Comparison of ENCODE assay signal across 7 cellular contexts in genomic region chr6:145633981-145634627, GRCh38.
DNase-seq lines count a peak whose midpoint lies in the region; ATAC-seq and TF ChIP-seq lines count a peak whose summit lies in the region.

No MANE protein-coding gene starts in this region.

- peaks cover 30% of the 10 kb centered on the region for H3K4me1 ChIP-seq in left ventricle myocardium inferior

- no peaks in the 10 kb centered on the region for H3K9me3 Mint-ChIP-seq in activated naive CD8-positive, alpha-beta T cell treated with anti-CD3 and anti-CD28 coated beads, Interleukin-2, amount 50 U/mL, for 24 hours

- H3K27ac Mint-ChIP-seq in activated naive CD8-positive, alpha-beta T cell treated with anti-CD3 and anti-CD28 coated beads, Interleukin-2, amount 50 U/mL, for 24 hours = no peak overlapping the region

- ATAC-seq in HG02642 (IDR thresholded peaks at IDR 0.05; ENCODE audit: poor library complexity, unreplicated experiment) = peak; percentile 95
- peak; percentile 72 for ATAC-seq in activated naive CD8-positive, alpha-beta T cell treated with anti-CD3 and anti-CD28 coated beads, Interleukin-2, amount 50 U/mL, for 24 hours

- H3K27me3 ChIP-seq in SU-DHL-6 (ENCODE audit: low read length) (no peaks in the 10 kb centered on the region), left ventricle myocardium inferior (ENCODE audit: low read depth) (no peaks in the 10 kb centered on the region)

- H3K27ac ChIP-seq in SU-DHL-6 (ENCODE audit: low read depth, low read length) (no peak overlapping the region), left ventricle myocardium inferior (replicated peaks) (no peak overlapping the region)

- no peaks in the 10 kb centered on the region for H3K9me2 ChIP-seq in SU-DHL-6 (replicated peaks; ENCODE audit: insufficient read depth, low read length)

- H3K4me2 ChIP-seq in SU-DHL-6 (ENCODE audit: low read depth, low read length, poor library complexity, severe bottlenecking) = no peak overlapping the region

- no peak overlapping the region for H2AFZ ChIP-seq in SU-DHL-6 (ENCODE audit: low read depth, low read length, severe bottlenecking)

- H3K79me2 ChIP-seq in SU-DHL-6 (ENCODE audit: insufficient read depth, low read length) = no peaks in the 10 kb centered on the region

- no peak overlapping the region for H3K4me3 Mint-ChIP-seq in activated naive CD8-positive, alpha-beta T cell treated with anti-CD3 and anti-CD28 coated beads, Interleukin-2, amount 50 U/mL, for 24 hours

- peak; percentile 91 for TF ChIP-seq CTCF in GM13977 (IDR thresholded peaks at IDR 0.05; ENCODE audit: extremely low read depth, insufficient read depth, missing control alignments)
- peak; percentile 83 for TF ChIP-seq CTCF in NB4 (IDR thresholded peaks at IDR 0.05; ENCODE audit: low read depth, low read length)
- peak; percentile 83 for TF ChIP-seq CTCF in SU-DHL-6 (IDR thresholded peaks at IDR 0.05; ENCODE audit: insufficient read depth, low read length, poor library complexity, severe bottlenecking)
- TF ChIP-seq CTCF in left ventricle myocardium inferior (IDR thresholded peaks at IDR 0.05; ENCODE audit: borderline replicate concordance) = peak; percentile 90
- peak; percentile 90 for TF ChIP-seq CTCF in retinal pigment epithelial cell (conservative IDR thresholded peaks at IDR 0.05; ENCODE audit: low read depth, low read length)

- H3K36me3 ChIP-seq in SU-DHL-6 (ENCODE audit: low read length) (no peaks in the 10 kb centered on the region), left ventricle myocardium inferior (peaks cover 4% of the 10 kb centered on the region)

- TF ChIP-seq POLR2A in NB4 (IDR thresholded peaks at IDR 0.05; ENCODE audit: extremely low read depth, insufficient read length) = no peak

- H3K27me3 Mint-ChIP-seq in activated naive CD8-positive, alpha-beta T cell treated with anti-CD3 and anti-CD28 coated beads, Interleukin-2, amount 50 U/mL, for 24 hours = no peaks in the 10 kb centered on the region

- peaks cover 4% of the 10 kb centered on the region for H3K4me1 Mint-ChIP-seq in activated naive CD8-positive, alpha-beta T cell treated with anti-CD3 and anti-CD28 coated beads, Interleukin-2, amount 50 U/mL, for 24 hours

- no peaks in the 10 kb centered on the region for H3F3A ChIP-seq in SU-DHL-6 (ENCODE audit: insufficient read depth)

- H4K20me1 ChIP-seq in SU-DHL-6 (ENCODE audit: low read depth, low read length) = no peaks in the 10 kb centered on the region

- intact Hi-C loops in left ventricle myocardium inferior (cut with micrococcal nuclease) = no loop called here

- no peaks in the 10 kb centered on the region for H3K36me3 Mint-ChIP-seq in activated naive CD8-positive, alpha-beta T cell treated with anti-CD3 and anti-CD28 coated beads, Interleukin-2, amount 50 U/mL, for 24 hours (ENCODE audit: low read depth)

- no peaks in the 10 kb centered on the region for H3K9me3 ChIP-seq in SU-DHL-6 (ENCODE audit: insufficient read depth, low read length)
- no peaks in the 10 kb centered on the region for H3K9me3 ChIP-seq in left ventricle myocardium inferior (replicated peaks)

- H3K4me3 ChIP-seq in NB4 (ENCODE audit: low read depth, low read length) (no peak overlapping the region), SU-DHL-6 (ENCODE audit: insufficient read depth, low read length, poor library complexity, severe bottlenecking) (no peak overlapping the region), left ventricle myocardium inferior (no peak overlapping the region), retinal pigment epithelial cell (ENCODE audit: low read length) (no peak overlapping the region)

- no peak overlapping the region for H3K9ac ChIP-seq in SU-DHL-6 (ENCODE audit: low read length)

- in situ Hi-C loops in GM13977 (cut with MboI; ENCODE audit: low pct_unique_long_range_greater_than_20kb, low sequenced_read_pairs, unreplicated experiment) = no loop called here

- DNase-seq in GM13977 (ENCODE audit: low spot score) (peak; percentile 76), NB4 (ENCODE audit: low read depth) (peak; percentile 82), left ventricle myocardium inferior (peak; percentile 77), retinal pigment epithelial cell (ENCODE audit: low read depth) (peak; percentile 19)
- peak; percentile 88 for DNase-seq in activated naive CD8-positive, alpha-beta T cell treated with anti-CD3 and anti-CD28 coated beads, Interleukin-2, amount 50 U/mL, for 24 hours

Comparison
In these comparisons a context has a peak if more than half of its experiments do, and no peak if none do; other contexts are left out.
1. DNase-seq: peak in every context shown above with its lines; median percentile 88 in activated naive CD8-positive, alpha-beta T cell treated with anti-CD3 and anti-CD28 coated beads, Interleukin-2, amount 50 U/mL, for 24 hours; 82 in NB4; 77 in left ventricle myocardium inferior; 76 in GM13977; 19 in retinal pigment epithelial cell.